Comparison of ENCODE assay signal across 16 cellular contexts in genomic region chr11:96943970-96944369, GRCh38.
DNase-seq lines count a peak whose midpoint lies in the region; ATAC-seq and TF ChIP-seq lines count a peak whose summit lies in the region.
"Had no signal": no experiment of that assay in that cellular context is flagged by ENCODE, and none has a peak within 500 bp of the region (broad histone marks: within the 10 kb centered on the region; RNA-seq: fewer than 3 reads in every experiment).

No MANE protein-coding gene starts in this region.

- H3K79me1 ChIP-seq in H9 (ENCODE audit: insufficient read depth, low read depth, low read length, poor library complexity, severe bottlenecking), result no peaks in the 10 kb centered on the region

- no peak overlapping the region for H4K91ac ChIP-seq in H9 (ENCODE audit: insufficient read length, low read depth, low read length)

- H3K4me3 Mint-ChIP-seq in Caco-2 (ENCODE audit: unreplicated experiment) (no peak overlapping the region), H9 (no peak overlapping the region)
- H3K4me3 Mint-ChIP-seq: B cell; CD4-positive, alpha-beta T cell had no signal

- H3K27me3 ChIP-seq in Caco-2 (replicated peaks; ENCODE audit: control insufficient read depth, insufficient read depth, low read length) (no peaks in the 10 kb centered on the region), H9 (ENCODE audit: insufficient read depth, low read length) (no peaks in the 10 kb centered on the region), stomach (no peaks in the 10 kb centered on the region)
- H3K27me3 ChIP-seq: MG63 had no signal

- no peak overlapping the region for H2BK5ac ChIP-seq in H9 (ENCODE audit: insufficient read length, low read length)

- H3K79me2 ChIP-seq in H9 (ENCODE audit: insufficient read depth, low read length), result no peaks in the 10 kb centered on the region

- H3K27me3 Mint-ChIP-seq in Caco-2 (ENCODE audit: insufficient read depth, unreplicated experiment) (peaks cover 9% of the 10 kb centered on the region), H9 (ENCODE audit: low read depth) (no peaks in the 10 kb centered on the region)
- H3K27me3 Mint-ChIP-seq: B cell; CD4-positive, alpha-beta T cell had no signal

- no peak overlapping the region for H3K18ac ChIP-seq in H9 (ENCODE audit: insufficient read length, low read depth, low read length)

- H4K20me1 ChIP-seq in H9 (ENCODE audit: control insufficient read depth, insufficient read depth, insufficient read length), result no peaks in the 10 kb centered on the region

- H2BK120ac ChIP-seq in H9 (ENCODE audit: low read depth, low read length, poor library complexity, severe bottlenecking), result no peak overlapping the region

- no peak for TF ChIP-seq EP300 in stomach (IDR thresholded peaks at IDR 0.05)

- no peaks in the 10 kb centered on the region for H3K23me2 ChIP-seq in H9 (ENCODE audit: insufficient read length, low read depth, low read length, poor library complexity, severe bottlenecking)

- H2BK12ac ChIP-seq in H9 (ENCODE audit: insufficient read length, low read depth, low read length), result no peak overlapping the region

- H3K9ac ChIP-seq in H9 (ENCODE audit: extremely low read depth, insufficient read length, low read length), result no peak overlapping the region
- H3K9ac ChIP-seq: KMS-11 had no signal

- H3K4me1 Mint-ChIP-seq in Caco-2 (ENCODE audit: low read depth, unreplicated experiment) (no peaks in the 10 kb centered on the region), H9 (no peaks in the 10 kb centered on the region)
- H3K4me1 Mint-ChIP-seq: B cell had no signal

- H3T11ph ChIP-seq in H9 (ENCODE audit: low read length), result no peak overlapping the region

- POLR2A ChIA-PET in Caco-2 (lab: Charles Lee), result no interaction called here

- TF ChIP-seq CTCF in Caco-2 (IDR thresholded peaks at IDR 0.05; ENCODE audit: insufficient read depth in 1 of 2, low read depth in 1 of 2, low read length in 1 of 2, severe bottlenecking in 1 of 2, unreplicated experiment in 1 of 2), result peak; percentile 38 to 44
- peak; percentile 20; the same call in 2 of the 3 replicates for TF ChIP-seq CTCF in H9 (conservative IDR thresholded peaks at IDR 0.05)
- TF ChIP-seq CTCF in stomach (IDR thresholded peaks at IDR 0.05), result no peak

- DNase-seq in Caco-2 (no peak), H9 (no peak), left colon (no peak), NK-92 (lab: John Stamatoyannopoulos, UW; ENCODE audit: unreplicated experiment) (no peak), stomach (no peak), NCI-H2107 treated with DMSO at 0.1 percent for 48 hours (lab: John Stamatoyannopoulos, UW; ENCODE audit: unreplicated experiment) (no peak)
- DNase-seq: Calu3; CD4-positive, alpha-beta T cell; DMS79; MG63; NCI-H1092 treated with DMSO at 0.1 percent for 48 hours; NCI-H446 had no signal

- no peaks in the 10 kb centered on the region for H3K9me3 Mint-ChIP-seq in Caco-2 (ENCODE audit: unreplicated experiment)
- no peaks in the 10 kb centered on the region for H3K9me3 Mint-ChIP-seq in H9

- H3K4me1 ChIP-seq in Caco-2 (no peaks in the 10 kb centered on the region), H9 (ENCODE audit: insufficient read depth, low read length) (no peaks in the 10 kb centered on the region), stomach (no peaks in the 10 kb centered on the region)

- H3K9me3 ChIP-seq in Caco-2 (no peaks in the 10 kb centered on the region), H9 (ENCODE audit: control insufficient read depth, low read depth, low read length) (no peaks in the 10 kb centered on the region), stomach (no peaks in the 10 kb centered on the region)
- H3K9me3 ChIP-seq: MG63 had no signal

- H3K27ac ChIP-seq in H9 (ENCODE audit: insufficient read length, low read depth, low read length) (no peak overlapping the region), stomach (no peak overlapping the region)
- H3K27ac ChIP-seq: KMS-11 had no signal

- H2BK20ac ChIP-seq in H9 (ENCODE audit: low read depth, low read length, poor library complexity, severe bottlenecking), result no peak overlapping the region

- H3K4me3 ChIP-seq in Caco-2 (ENCODE audit: low read depth, low read length) (no peak overlapping the region), stomach (no peak overlapping the region)
- H3K4me3 ChIP-seq: MG63 had no signal

- no peak overlapping the region for H3K23ac ChIP-seq in H9 (ENCODE audit: insufficient read length, low read depth, low read length)

- no peaks in the 10 kb centered on the region for H3K36me3 ChIP-seq in Caco-2 (ENCODE audit: control insufficient read depth, insufficient read depth, low read length)
- H3K36me3 ChIP-seq in stomach, result no peaks in the 10 kb centered on the region
- H3K36me3 ChIP-seq: MG63 had no signal

- no peak overlapping the region for H2AK5ac ChIP-seq in H9 (ENCODE audit: insufficient read length, low read length)

- intact Hi-C loops in Caco-2 (cut with micrococcal nuclease; ENCODE audit: unreplicated experiment), result loop anchor here (2.0 to 5.0 kb wide), 2 partner anchors 197 to 482 kb away; no protein-coding TSS in a partner anchor
- intact Hi-C loops in left colon (cut with DNase I, micrococcal nuclease), result no loop called here
- intact Hi-C loops in stomach (cut with DNase I; ENCODE audit: low total_unique reads), result no loop called here

- H3K36me3 Mint-ChIP-seq in Caco-2 (ENCODE audit: insufficient read depth, unreplicated experiment) (no peaks in the 10 kb centered on the region), H9 (ENCODE audit: insufficient read depth in 1 of 3, low read depth in 3 of 3) (no peaks in the 10 kb centered on the region)

- no CpG with 5 or more reads among the region's 1 CpG for WGBS in H9 (ENCODE audit: extremely low coverage, insufficient read length, low lambda C conversion rate)
- 73 to 88% (median 74%) methylated on average over 1 of the region's 1 CpG for WGBS in stomach, 5 donors

- ATAC-seq in SK-N-SH treated with all-trans-retinoic acid at 6 μM for 48 hours, result peak; percentile 71; the same call in 2 of the 3 replicates
- peak; percentile 69 for ATAC-seq in left colon
- no peak for ATAC-seq in HG03520 (IDR thresholded peaks at IDR 0.05; ENCODE audit: unreplicated experiment)

- no peak for TF ChIP-seq POLR2A in stomach (IDR thresholded peaks at IDR 0.05)

- H4K5ac ChIP-seq in H9 (ENCODE audit: insufficient read length, low read depth, low read length), result no peak overlapping the region

- no peak overlapping the region for H3K27ac Mint-ChIP-seq in Caco-2 (ENCODE audit: unreplicated experiment)
- H3K27ac Mint-ChIP-seq in H9, result no peak overlapping the region
- H3K27ac Mint-ChIP-seq: B cell; CD4-positive, alpha-beta T cell had no signal

- no peak overlapping the region for H2BK15ac ChIP-seq in H9 (ENCODE audit: low read depth, low read length)

- H3K56ac ChIP-seq in H9 (ENCODE audit: insufficient read length, low read depth, low read length), result no peak overlapping the region

- H3K14ac ChIP-seq in H9 (ENCODE audit: insufficient read depth, low read length), result no peak overlapping the region

- no peak overlapping the region for H2AFZ ChIP-seq in H9 (ENCODE audit: low read length)

- no TSS peak for BruUV-seq in Caco-2 (replicated peaks; lab: Mats Ljungman, UMichigan)

- no peak overlapping the region for H3K4me2 ChIP-seq in H9 (ENCODE audit: insufficient read depth, insufficient read length, low read length)
- H3K4me2 ChIP-seq: KMS-11 had no signal

- no peak overlapping the region for H3K4ac ChIP-seq in H9 (ENCODE audit: low read depth, low read length)

- no peak overlapping the region for H4K8ac ChIP-seq in H9 (replicated peaks; ENCODE audit: insufficient read length, low read depth, low read length)

- CTCF ChIA-PET in Caco-2 (lab: Charles Lee), result interaction anchor here (0.6 to 1.2 kb wide), 3 partner anchors 150 to 481 kb away, joined by 3 to 4 read pairs (median 3); no protein-coding TSS in a partner anchor

TF ChIP-seq in SK-N-SH treated with all-trans-retinoic acid at 6 μM for 48 hours, 23 proteins besides CTCF, POLR2A, EP300 and RAD21 (continues in another document):
- TF ChIP-seq ISL1 (CRISPR knock-in tag; IDR thresholded peaks at IDR 0.05), result no peak
- no peak for TF ChIP-seq CSDC2 (CRISPR knock-in tag; IDR thresholded peaks at IDR 0.05)
- no peak for TF ChIP-seq CREB5 (CRISPR knock-in tag; IDR thresholded peaks at IDR 0.05; ENCODE audit: low read depth)
- TF ChIP-seq TOX (CRISPR knock-in tag; IDR thresholded peaks at IDR 0.05; ENCODE audit: borderline replicate concordance), result no peak
- no peak for TF ChIP-seq ZNF8 (CRISPR knock-in tag; IDR thresholded peaks at IDR 0.05)
- TF ChIP-seq GLIS3 (CRISPR knock-in tag; IDR thresholded peaks at IDR 0.05), result no peak
- TF ChIP-seq ZFP3 (CRISPR knock-in tag; IDR thresholded peaks at IDR 0.05), result no peak
- TF ChIP-seq ZNF70 (CRISPR knock-in tag; IDR thresholded peaks at IDR 0.05), result no peak
- no peak for TF ChIP-seq OSR1 (CRISPR knock-in tag; IDR thresholded peaks at IDR 0.05)
- no peak for TF ChIP-seq ZFP30 (CRISPR knock-in tag; IDR thresholded peaks at IDR 0.05)
- TF ChIP-seq RARB (CRISPR knock-in tag; IDR thresholded peaks at IDR 0.05), result no peak
- no peak for TF ChIP-seq PPARA (CRISPR knock-in tag; IDR thresholded peaks at IDR 0.05; ENCODE audit: borderline replicate concordance)
- no peak for TF ChIP-seq ZC3H10 (CRISPR knock-in tag; IDR thresholded peaks at IDR 0.05)
- no peak for TF ChIP-seq POU6F1 (CRISPR knock-in tag; IDR thresholded peaks at IDR 0.05; ENCODE audit: borderline replicate concordance, low read depth)

Comparison
In these comparisons a context has a peak if more than half of its experiments do, and no peak if none do; other contexts are left out.
1. CTCF ChIP-seq: peak in Caco-2 (2 of 2) and H9 (single experiment); none in stomach (0 of 7).